1 cellular context compared by ENCODE assay signal in the genomic region with DNA sequence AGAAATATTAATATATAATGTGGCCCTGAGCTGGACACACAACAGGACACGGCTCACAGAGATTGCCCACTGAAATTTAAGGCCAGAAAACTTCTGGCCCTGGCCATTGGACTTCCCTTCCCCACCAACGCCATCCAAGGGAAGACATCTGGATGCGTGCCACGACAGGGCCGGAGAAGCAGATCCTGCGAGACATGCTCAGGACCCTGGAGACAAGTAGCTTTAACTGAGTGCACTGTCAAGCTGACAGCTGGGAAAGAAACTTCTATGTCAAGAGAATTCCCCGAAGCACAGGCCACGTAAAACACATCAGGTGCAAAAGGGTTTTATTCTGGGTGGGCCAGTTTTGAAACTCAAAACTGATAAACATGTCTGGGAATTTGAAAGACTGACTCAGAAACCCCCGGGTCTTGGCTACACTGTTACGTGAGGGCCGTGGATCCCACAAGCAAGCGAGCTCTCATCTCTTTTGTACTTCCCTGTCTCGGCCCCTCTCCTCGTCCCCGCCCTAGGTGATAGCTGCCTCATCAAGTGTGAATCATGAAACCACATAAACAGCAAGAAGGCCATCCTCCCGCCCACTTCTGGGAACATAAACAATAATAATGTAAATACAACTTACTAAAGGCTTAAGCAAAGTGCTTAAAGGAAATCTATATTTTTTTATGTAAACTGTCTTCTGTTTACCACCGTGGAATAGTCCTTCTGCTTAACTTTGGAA.
A peak's percentile ranks its signal among the peaks of the same experiment; 100 is the strongest.
TF ChIP-seq lines count a peak whose summit lies in the region.

No MANE protein-coding gene starts in this region.

TF ChIP-seq in K562, 482 proteins besides CTCF, POLR2A, EP300 and RAD21 (continued from another document):
- TF ChIP-seq, protein P1, sequence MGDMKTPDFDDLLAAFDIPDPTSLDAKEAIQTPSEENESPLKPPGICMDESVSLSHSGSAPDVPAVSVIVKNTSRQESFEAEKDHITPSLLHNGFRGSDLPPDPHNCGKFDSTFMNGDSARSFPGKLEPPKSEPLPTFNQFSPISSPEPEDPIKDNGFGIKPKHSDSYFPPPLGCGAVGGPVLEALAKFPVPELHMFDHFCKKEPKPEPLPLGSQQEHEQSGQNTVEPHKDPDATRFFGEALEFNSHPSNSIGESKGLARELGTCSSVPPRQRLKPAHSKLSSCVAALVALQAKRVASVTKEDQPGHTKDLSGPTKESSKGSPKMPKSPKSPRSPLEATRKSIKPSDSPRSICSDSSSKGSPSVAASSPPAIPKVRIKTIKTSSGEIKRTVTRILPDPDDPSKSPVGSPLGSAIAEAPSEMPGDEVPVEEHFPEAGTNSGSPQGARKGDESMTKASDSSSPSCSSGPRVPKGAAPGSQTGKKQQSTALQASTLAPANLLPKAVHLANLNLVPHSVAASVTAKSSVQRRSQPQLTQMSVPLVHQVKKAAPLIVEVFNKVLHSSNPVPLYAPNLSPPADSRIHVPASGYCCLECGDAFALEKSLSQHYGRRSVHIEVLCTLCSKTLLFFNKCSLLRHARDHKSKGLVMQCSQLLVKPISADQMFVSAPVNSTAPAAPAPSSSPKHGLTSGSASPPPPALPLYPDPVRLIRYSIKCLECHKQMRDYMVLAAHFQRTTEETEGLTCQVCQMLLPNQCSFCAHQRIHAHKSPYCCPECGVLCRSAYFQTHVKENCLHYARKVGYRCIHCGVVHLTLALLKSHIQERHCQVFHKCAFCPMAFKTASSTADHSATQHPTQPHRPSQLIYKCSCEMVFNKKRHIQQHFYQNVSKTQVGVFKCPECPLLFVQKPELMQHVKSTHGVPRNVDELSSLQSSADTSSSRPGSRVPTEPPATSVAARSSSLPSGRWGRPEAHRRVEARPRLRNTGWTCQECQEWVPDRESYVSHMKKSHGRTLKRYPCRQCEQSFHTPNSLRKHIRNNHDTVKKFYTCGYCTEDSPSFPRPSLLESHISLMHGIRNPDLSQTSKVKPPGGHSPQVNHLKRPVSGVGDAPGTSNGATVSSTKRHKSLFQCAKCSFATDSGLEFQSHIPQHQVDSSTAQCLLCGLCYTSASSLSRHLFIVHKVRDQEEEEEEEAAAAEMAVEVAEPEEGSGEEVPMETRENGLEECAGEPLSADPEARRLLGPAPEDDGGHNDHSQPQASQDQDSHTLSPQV (IDR thresholded peaks at IDR 0.05), result 0 out of 2 replicates have a peak, but pooled peaks have one; percentile 41
TF ChIP-seq in K562: peak in this region for 7.
